11 cellular contexts compared by ENCODE assay signal in the genomic region with DNA sequence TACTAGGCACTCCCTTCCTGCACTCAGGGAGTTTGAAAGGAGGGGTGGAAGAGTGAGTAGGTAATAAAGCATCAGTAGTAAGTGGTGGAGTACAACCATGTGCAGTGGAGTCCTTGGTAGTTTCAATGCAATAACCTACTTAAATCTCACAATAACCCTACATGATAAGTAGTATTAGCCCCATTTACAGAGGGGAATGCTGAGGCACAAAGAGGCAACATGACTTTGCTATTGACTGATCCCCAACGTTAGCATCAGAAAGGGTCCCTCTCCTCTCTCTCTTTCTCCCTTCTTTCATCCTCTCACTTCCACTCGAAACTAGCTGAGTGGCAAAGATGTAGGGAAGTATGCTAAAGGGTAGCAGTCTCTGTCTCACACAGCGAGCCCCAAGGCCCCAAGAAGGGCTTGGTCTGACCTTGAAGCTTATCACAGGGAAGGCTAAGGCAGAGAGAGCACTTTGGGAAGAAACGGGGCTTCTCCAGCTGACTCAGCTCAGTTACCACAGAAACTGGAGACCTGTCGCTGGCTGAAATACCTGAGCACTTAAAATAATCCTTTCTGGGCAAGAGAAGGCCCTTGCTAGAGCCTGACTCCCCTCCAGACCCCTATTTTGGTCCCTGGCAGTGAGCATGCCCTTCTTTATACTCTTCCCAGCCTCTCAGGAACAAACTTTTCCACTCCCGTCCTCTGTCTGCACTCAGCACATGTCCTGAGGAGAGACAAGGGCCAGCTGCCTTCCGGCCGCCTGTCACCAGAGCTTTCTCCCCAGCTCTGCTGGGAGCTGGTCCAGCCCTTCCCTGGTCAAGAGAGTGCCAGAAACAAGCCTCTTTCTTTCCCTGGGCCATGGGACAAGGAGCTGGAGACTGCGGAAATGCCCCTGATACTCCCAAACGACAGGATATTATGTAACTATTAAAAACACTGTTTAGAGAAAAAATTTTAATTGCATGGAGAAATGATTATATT. TPM values are rescaled to one million over a fixed set of nuclear protein-coding genes. Genes with fewer than 3 reads are reported as not detected.
DNase-seq lines count a peak whose midpoint lies in the region; ATAC-seq and TF ChIP-seq lines count a peak whose summit lies in the region.
"Had no signal": no experiment of that assay in that cellular context is flagged by ENCODE, and none has a peak within 500 bp of the region (broad histone marks: within the 10 kb centered on the region; RNA-seq: fewer than 3 reads in every experiment).

No MANE protein-coding gene starts in this region.

- no peaks in the 10 kb centered on the region for H3K36me3 Mint-ChIP-seq in activated naive CD4-positive, alpha-beta T cell treated with anti-CD3 and anti-CD28 coated beads, Interleukin-2, amount 10 ng/mL, durations not matched to agents 7 days and 5 days
- H3K36me3 Mint-ChIP-seq: activated CD4-positive, alpha-beta memory T cell treated with anti-CD3 and anti-CD28 coated beads for 36 hours had no signal

- H3K4me3 ChIP-seq in adipocyte (ENCODE audit: low read length) (no peak overlapping the region), fibroblast of villous mesenchyme (ENCODE audit: low read depth, low read length) (no peak overlapping the region), mucosa of rectum (ENCODE audit: low read length in 2 of 2) (no peak overlapping the region), tibial artery (no peak overlapping the region), MG63 (no peak overlapping the region)

- H3K36me3 ChIP-seq in adipocyte (ENCODE audit: control insufficient read depth, insufficient read depth, low read length, severe bottlenecking) (peaks cover 11% of the 10 kb centered on the region), mucosa of rectum (ENCODE audit: control insufficient read depth in 2 of 2, insufficient read depth in 2 of 2, low read length in 2 of 2) (peaks cover 10 to 14% of the 10 kb centered on the region in 2 donors), tibial artery (no peaks in the 10 kb centered on the region), MG63 (no peaks in the 10 kb centered on the region)

- TF ChIP-seq CTCF in fibroblast of villous mesenchyme (IDR thresholded peaks at IDR 0.05; ENCODE audit: insufficient read depth, low read depth, low read length), result no peak
- no peak for TF ChIP-seq CTCF in tibial artery (IDR thresholded peaks at IDR 0.05)

- H3K9me3 Mint-ChIP-seq in activated naive CD4-positive, alpha-beta T cell treated with anti-CD3 and anti-CD28 coated beads, Interleukin-2, amount 10 ng/mL, durations not matched to agents 7 days and 5 days, result no peaks in the 10 kb centered on the region
- H3K9me3 Mint-ChIP-seq: activated CD4-positive, alpha-beta memory T cell treated with anti-CD3 and anti-CD28 coated beads for 36 hours; naive thymus-derived CD4-positive, alpha-beta T cell had no signal

- H3K9ac ChIP-seq in adipocyte (ENCODE audit: low read length) (peak overlapping the region; percentile 65), mucosa of rectum (ENCODE audit: low read depth in 1 of 2, low read length in 2 of 2) (no peak overlapping the region)

- no peak for ATAC-seq in HG02885 (IDR thresholded peaks at IDR 0.05; ENCODE audit: poor library complexity, unreplicated experiment)
- ATAC-seq in GM19324 (IDR thresholded peaks at IDR 0.05; ENCODE audit: low FRiP score, unreplicated experiment), result no peak
- ATAC-seq: naive thymus-derived CD4-positive, alpha-beta T cell had no signal

- CTCF ChIA-PET in activated naive CD4-positive, alpha-beta T cell treated with anti-CD3 and anti-CD28 coated beads, Interleukin-2, amount 10 ng/mL, durations not matched to agents 7 days and 5 days (lab: Charles Lee), result interaction anchor here (1.1 to 1.9 kb wide), 6 partner anchors 9 to 106 kb away, joined by 3 to 6 read pairs (median 3); no protein-coding TSS in a partner anchor

- no peaks in the 10 kb centered on the region for H3K4me1 Mint-ChIP-seq in activated naive CD4-positive, alpha-beta T cell treated with anti-CD3 and anti-CD28 coated beads, Interleukin-2, amount 10 ng/mL, durations not matched to agents 7 days and 5 days

- H3K27me3 Mint-ChIP-seq in activated naive CD4-positive, alpha-beta T cell treated with anti-CD3 and anti-CD28 coated beads, Interleukin-2, amount 10 ng/mL, durations not matched to agents 7 days and 5 days, result peaks cover 17% of the 10 kb centered on the region
- H3K27me3 Mint-ChIP-seq: activated CD4-positive, alpha-beta memory T cell treated with anti-CD3 and anti-CD28 coated beads for 36 hours; naive thymus-derived CD4-positive, alpha-beta T cell had no signal

- H3K4me1 ChIP-seq in adipocyte (ENCODE audit: control insufficient read depth, insufficient read depth, low read length), result peaks cover 43% of the 10 kb centered on the region
- H3K4me1 ChIP-seq in mucosa of rectum (ENCODE audit: control insufficient read depth in 2 of 2, insufficient read depth in 2 of 2, low read length in 2 of 2), result peaks cover 24 to 34% of the 10 kb centered on the region in 2 donors
- H3K4me1 ChIP-seq in tibial artery, result peaks cover 0 to 23% (median 21%) of the 10 kb centered on the region in 4 donors

- no peaks in the 10 kb centered on the region for H3K27me3 ChIP-seq in adipocyte (replicated peaks; ENCODE audit: control insufficient read depth, insufficient read depth, low read length)
- no peaks in the 10 kb centered on the region for H3K27me3 ChIP-seq in mucosa of rectum (ENCODE audit: control insufficient read depth in 2 of 2, insufficient read depth in 2 of 2, low read length in 2 of 2)
- no peaks in the 10 kb centered on the region for H3K27me3 ChIP-seq in tibial artery
- H3K27me3 ChIP-seq in MG63, result no peaks in the 10 kb centered on the region

- H3K27ac ChIP-seq in mucosa of rectum (ENCODE audit: low read depth in 2 of 2, low read length in 2 of 2) (peak overlapping the region; percentile 18 to 29), tibial artery (peak overlapping the region; percentile 58 to 62)

- DNase-seq in adipocyte (ENCODE audit: low read depth), result no peak
- peak; percentile 53 for DNase-seq in fibroblast of villous mesenchyme (ENCODE audit: low read depth)
- peak; percentile 74 to 88 for DNase-seq in tibial artery
- no peak for DNase-seq in MG63
- no peak for DNase-seq in activated naive CD4-positive, alpha-beta T cell treated with anti-CD3 and anti-CD28 coated beads, Interleukin-2, amount 10 ng/mL, durations not matched to agents 7 days and 5 days
- DNase-seq: activated CD4-positive, alpha-beta memory T cell treated with anti-CD3 and anti-CD28 coated beads for 36 hours; effector memory CD4-positive, alpha-beta T cell; naive thymus-derived CD4-positive, alpha-beta T cell had no signal

- H3K9me3 ChIP-seq in adipocyte (ENCODE audit: control insufficient read depth, low read length) (no peaks in the 10 kb centered on the region), mucosa of rectum (ENCODE audit: control insufficient read depth in 2 of 2, low read length in 2 of 2) (no peaks in the 10 kb centered on the region), tibial artery (no peaks in the 10 kb centered on the region), MG63 (no peaks in the 10 kb centered on the region)

- intact Hi-C loops in tibial artery (cut with DNase I; ENCODE audit: low total_unique reads), result no loop called here

- no peak overlapping the region for H3K27ac Mint-ChIP-seq in activated naive CD4-positive, alpha-beta T cell treated with anti-CD3 and anti-CD28 coated beads, Interleukin-2, amount 10 ng/mL, durations not matched to agents 7 days and 5 days
- H3K27ac Mint-ChIP-seq: activated CD4-positive, alpha-beta memory T cell treated with anti-CD3 and anti-CD28 coated beads for 36 hours; naive thymus-derived CD4-positive, alpha-beta T cell had no signal

- H3K4me3 Mint-ChIP-seq in activated naive CD4-positive, alpha-beta T cell treated with anti-CD3 and anti-CD28 coated beads, Interleukin-2, amount 10 ng/mL, durations not matched to agents 7 days and 5 days, result no peak overlapping the region
- H3K4me3 Mint-ChIP-seq: activated CD4-positive, alpha-beta memory T cell treated with anti-CD3 and anti-CD28 coated beads for 36 hours; naive thymus-derived CD4-positive, alpha-beta T cell had no signal

RNA-seq across cellular contexts. Expression of a gene that starts 10.7 kb away (rescaled TPM):
- total RNA-seq in fibroblast of villous mesenchyme, result 3.9 and 14.2 TPM in 2 replicates
- total RNA-seq in MG63 (2014; rRNA removed; shearing (Covaris generic); ENCODE audit: low replicate concordance), result 1.5 and 4.7 TPM in 2 replicates

RNA-seq across cellular contexts. Expression of a gene that starts 33.7 kb away (rescaled TPM):
- 4.8 and 52.2 TPM in 2 replicates for total RNA-seq in fibroblast of villous mesenchyme
- 4.7 TPM in 1 of 2 replicates, not detected in the other for total RNA-seq in MG63 (2014; rRNA removed; shearing (Covaris generic); ENCODE audit: low replicate concordance)

RNA-seq across cellular contexts. Expression of a gene that starts 58.0 kb away (rescaled TPM):
- 2.6 and 9.1 TPM in 2 replicates for total RNA-seq in fibroblast of villous mesenchyme
- not detected in 2 replicates for total RNA-seq in MG63 (2014; rRNA removed; shearing (Covaris generic); ENCODE audit: low replicate concordance)
- total RNA-seq: naive thymus-derived CD4-positive, alpha-beta T cell had no signal

Comparison
In these comparisons a context has a peak if more than half of its experiments do, and no peak if none do; other contexts are left out.
1. DNase-seq: peak in fibroblast of villous mesenchyme (single experiment) and tibial artery (2 of 2); none in adipocyte (single experiment), MG63 (single experiment) and activated naive CD4-positive, alpha-beta T cell treated with anti-CD3 and anti-CD28 coated beads, Interleukin-2, amount 10 ng/mL, durations not matched to agents 7 days and 5 days (single experiment).